In the genomic region with DNA sequence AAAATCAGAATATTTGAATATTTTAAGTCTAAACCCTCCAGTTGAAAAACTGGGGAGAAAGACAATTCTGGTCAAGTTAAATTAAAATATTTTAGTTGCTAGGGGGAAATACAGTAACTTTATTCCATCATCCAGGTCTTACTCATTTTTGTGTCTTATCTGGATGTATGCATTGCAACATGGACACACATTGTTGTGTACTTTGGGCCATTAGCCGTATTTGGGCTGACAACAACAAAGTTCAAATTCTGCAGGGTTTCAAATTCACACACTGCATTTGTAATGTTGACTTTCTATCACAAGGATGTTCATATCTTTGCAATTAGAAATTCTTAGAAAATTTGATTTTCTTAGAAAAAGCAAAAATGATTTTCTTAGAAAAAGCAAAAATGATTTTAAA, we compare ENCODE assay signal across 34 cellular contexts.
"Had no signal": no experiment of that assay in that cellular context is flagged by ENCODE, and none has a peak within 500 bp of the region (broad histone marks: within the 10 kb centered on the region; RNA-seq: fewer than 3 reads in every experiment).

No MANE protein-coding gene starts in this region.

- H3K27ac ChIP-seq: adrenal gland, body of pancreas, brain microvascular endothelial cell, breast epithelium, VCaP had no signal

- H3K9me3 ChIP-seq: adrenal gland, body of pancreas, breast epithelium had no signal

- H3K4me1 ChIP-seq: adrenal gland, body of pancreas, breast epithelium had no signal

- H3K36me3 ChIP-seq: adrenal gland, brain microvascular endothelial cell, breast epithelium had no signal

- H3K4me3 ChIP-seq: adrenal gland, body of pancreas, breast epithelium had no signal

- FAIRE-seq: astrocyte, TTC549 had no signal

- DNase-seq: activated B cell treated with CpG ODN at 0.5 μM for 24 hours; activated CD4-positive, alpha-beta memory T cell treated with anti-CD3 and anti-CD28 coated beads for 36 hours; activated CD4-positive, alpha-beta T cell treated with anti-CD3 and anti-CD28 coated beads for 4 hours; activated CD4-positive, alpha-beta T cell treated with anti-CD3 and anti-CD28 coated beads, Interleukin-2, amount 10 ng/mL, durations not matched to agents 24 days and 14 days; activated CD4-positive, alpha-beta T cell treated with anti-CD3 and anti-CD28 coated beads, Interleukin-2, amount 50 U/mL, for 1 hour; activated CD4-positive, alpha-beta T cell treated with anti-CD3 and anti-CD28 coated beads, Interleukin-2, amount 50 U/mL, for 4 hours; activated CD4-positive, CD25-positive, alpha-beta regulatory T cell treated with anti-CD3 and anti-CD28 coated beads, Interleukin-2, amount 50 U/mL, for 72 hours; activated CD8-positive, alpha-beta memory T cell treated with anti-CD3 and anti-CD28 coated beads, Interleukin-2, amount 50 U/mL, for 4 hours; activated CD8-positive, alpha-beta T cell treated with anti-CD3 and anti-CD28 coated beads for 36 hours; activated effector memory CD4-positive, alpha-beta T cell treated with anti-CD3 and anti-CD28 coated beads, Interleukin-2, amount 50 U/mL, for 16 hours; activated gamma-delta T cell treated with Interleukin-2 at 50 U/mL for 16 hours; activated naive CD4-positive, alpha-beta T cell; activated naive CD4-positive, alpha-beta T cell treated with anti-CD3 and anti-CD28 coated beads for 36 hours; activated naive CD4-positive, alpha-beta T cell treated with anti-CD3 and anti-CD28 coated beads, Interleukin-2, amount 50 U/mL, for 16 hours; activated naive CD8-positive, alpha-beta T cell treated with anti-CD3 and anti-CD28 coated beads for 36 hours; activated T-cell treated with anti-CD3 and anti-CD28 coated beads for 4 hours; activated T-cell treated with anti-CD3 and anti-CD28 coated beads, Interleukin-2, amount 50 U/mL, for 1 hour; activated T-cell treated with anti-CD3 and anti-CD28 coated beads, Interleukin-2, amount 50 U/mL, for 4 hours; activated T-cell treated with anti-CD3 and anti-CD28 coated beads, Interleukin-2, amount 50 U/mL, for 72 hours; adrenal gland; amniotic stem cell; aorta; body of pancreas; brain microvascular endothelial cell; central memory CD4-positive, alpha-beta T cell; T-helper 1 cell; T-helper 2 cell; T-helper 9 cell had no signal

- ATAC-seq: activated CD8-positive, alpha-beta T cell treated with anti-CD3 and anti-CD28 coated beads for 36 hours; activated naive CD4-positive, alpha-beta T cell treated with anti-CD3 and anti-CD28 coated beads, Interleukin-2, amount 50 U/mL, for 72 hours; activated T-cell treated with anti-CD3 and anti-CD28 coated beads, Interleukin-2, amount 50 U/mL, for 4 hours; activated T-cell treated with anti-CD3 and anti-CD28 coated beads, Interleukin-2, amount 50 U/mL, for 72 hours; activated T-helper 17 cell treated with anti-CD3 and anti-CD28 coated beads, Interleukin-2, amount 50 U/mL, for 72 hours; body of pancreas had no signal

- H3K27me3 ChIP-seq: adrenal gland, body of pancreas, brain microvascular endothelial cell, breast epithelium had no signal
